ENCODE assay signal across 10 cellular contexts in the genomic region with DNA sequence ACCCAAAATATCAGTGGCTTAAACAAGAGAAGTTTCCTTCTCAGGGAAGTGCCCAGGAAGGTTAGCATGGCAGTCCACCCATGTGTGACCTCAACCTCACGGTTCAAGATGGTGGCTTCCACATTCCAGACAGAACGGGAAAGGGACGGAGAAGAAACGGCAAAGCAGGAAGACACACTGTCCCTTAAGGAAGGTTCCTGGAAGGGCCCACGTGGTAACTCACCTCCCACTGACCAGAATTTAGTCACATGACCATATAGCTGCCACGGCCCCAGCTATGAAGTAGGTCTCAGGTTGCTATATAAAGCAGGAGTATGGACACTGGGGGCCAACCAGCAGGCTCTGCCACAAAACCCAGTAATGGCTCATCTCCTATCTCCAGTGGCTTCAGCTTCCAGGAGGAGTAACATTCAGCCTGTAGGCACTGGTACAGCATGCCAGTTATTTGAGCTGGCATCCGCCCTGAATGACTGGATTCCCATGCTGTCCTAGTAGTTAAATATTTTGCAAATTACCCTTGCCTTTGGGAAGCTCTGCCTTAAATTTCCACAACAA.
DNase-seq lines count a peak whose midpoint lies in the region; ATAC-seq and TF ChIP-seq lines count a peak whose summit lies in the region.
"Had no signal": no experiment of that assay in that cellular context is flagged by ENCODE, and none has a peak within 500 bp of the region (broad histone marks: within the 10 kb centered on the region; RNA-seq: fewer than 3 reads in every experiment).

No MANE protein-coding gene starts in this region.

- no peaks in the 10 kb centered on the region for H3K9me3 Mint-ChIP-seq in activated naive CD4-positive, alpha-beta T cell treated with anti-CD3 and anti-CD28 coated beads, Interleukin-2, amount 10 ng/mL, durations not matched to agents 7 days and 5 days
- H3K9me3 Mint-ChIP-seq: neural crest cell had no signal

- peak overlapping the region; percentile 66 to 72 for H3K27ac ChIP-seq in ascending aorta
- peak overlapping the region; percentile 73 to 79 for H3K27ac ChIP-seq in left lung
- peak overlapping the region; percentile 70 to 80 (median 74) for H3K27ac ChIP-seq in upper lobe of left lung

- TF ChIP-seq EP300 in upper lobe of left lung (IDR thresholded peaks at IDR 0.05) = no peak

- TF ChIP-seq CTCF in ascending aorta (IDR thresholded peaks at IDR 0.05) = no peak
- no peak for TF ChIP-seq CTCF in left lung (IDR thresholded peaks at IDR 0.05)
- no peak for TF ChIP-seq CTCF in upper lobe of left lung (IDR thresholded peaks at IDR 0.05)

- H3K4me1 Mint-ChIP-seq in activated naive CD4-positive, alpha-beta T cell treated with anti-CD3 and anti-CD28 coated beads, Interleukin-2, amount 10 ng/mL, durations not matched to agents 7 days and 5 days = peaks cover 69% of the 10 kb centered on the region

- H3K9me3 ChIP-seq in ascending aorta (no peaks in the 10 kb centered on the region), left lung (no peaks in the 10 kb centered on the region), upper lobe of left lung (no peaks in the 10 kb centered on the region)

- H3K36me3 ChIP-seq in ascending aorta (no peaks in the 10 kb centered on the region), left lung (no peaks in the 10 kb centered on the region), upper lobe of left lung (peaks cover 0 to 4% (median 0%) of the 10 kb centered on the region in 4 donors)

- no peaks in the 10 kb centered on the region for H3K27me3 ChIP-seq in ascending aorta
- no peaks in the 10 kb centered on the region for H3K27me3 ChIP-seq in left lung
- H3K27me3 ChIP-seq in upper lobe of left lung = no peaks in the 10 kb centered on the region

- CTCF ChIA-PET in activated naive CD4-positive, alpha-beta T cell treated with anti-CD3 and anti-CD28 coated beads, Interleukin-2, amount 10 ng/mL, durations not matched to agents 7 days and 5 days (lab: Charles Lee) = interaction anchor here (0.8 to 1.4 kb wide), 6 partner anchors 8 to 116 kb away, joined by 3 to 7 read pairs (median 4); no protein-coding TSS in a partner anchor

- no peak for DNase-seq in activated naive CD4-positive, alpha-beta T cell treated with anti-CD3 and anti-CD28 coated beads, Interleukin-2, amount 10 ng/mL, durations not matched to agents 7 days and 5 days
- DNase-seq in activated naive CD4-positive, alpha-beta T cell treated with Interleukin-2 at 50 U/mL for 16 hours = no peak
- DNase-seq in ascending aorta (ENCODE audit: low spot score in 2 of 2) (no peak), left lung (no peak), upper lobe of left lung (no peak), AG08396 (ENCODE audit: low spot score) (no peak), NCI-H187 treated with DMSO at 0.1 percent for 48 hours (lab: John Stamatoyannopoulos, UW) (no peak)
- DNase-seq: NCI-H524 treated with DMSO at 0.1 percent for 48 hours had no signal

- H3K4me1 ChIP-seq in ascending aorta (peaks cover 13 to 56% of the 10 kb centered on the region in 2 donors), left lung (peaks cover 55 to 93% of the 10 kb centered on the region in 2 donors), upper lobe of left lung (peaks cover 86 to 96% (median 88%) of the 10 kb centered on the region in 4 donors)

- no peak overlapping the region for H3K4me3 Mint-ChIP-seq in activated naive CD4-positive, alpha-beta T cell treated with anti-CD3 and anti-CD28 coated beads, Interleukin-2, amount 10 ng/mL, durations not matched to agents 7 days and 5 days
- H3K4me3 Mint-ChIP-seq: neural crest cell had no signal

- ATAC-seq in left lung (no peak), upper lobe of left lung (ENCODE audit: low FRiP score in 2 of 2) (peak in 1 of 2 donors; percentile 4), GM18520 (IDR thresholded peaks at IDR 0.05; ENCODE audit: unreplicated experiment) (no peak)

- intact Hi-C loops in ascending aorta (cut with DNase I) (no loop called here), left lung (cut with DNase I) (loop anchor here in 1 of 2 donors (10.0 kb wide), 1 partner anchor 118 kb away; no protein-coding TSS in a partner anchor)

- peak in 1 of 4 donors; percentile 17 for TF ChIP-seq POLR2A in upper lobe of left lung (IDR thresholded peaks at IDR 0.05)

- 62 to 67% methylated on average over 7 of the region's 7 CpGs for WGBS in upper lobe of left lung, 2 donors

- H3K36me3 Mint-ChIP-seq in activated naive CD4-positive, alpha-beta T cell treated with anti-CD3 and anti-CD28 coated beads, Interleukin-2, amount 10 ng/mL, durations not matched to agents 7 days and 5 days = peaks cover 10% of the 10 kb centered on the region

- H3K27me3 Mint-ChIP-seq in activated naive CD4-positive, alpha-beta T cell treated with anti-CD3 and anti-CD28 coated beads, Interleukin-2, amount 10 ng/mL, durations not matched to agents 7 days and 5 days = no peaks in the 10 kb centered on the region

- peak overlapping the region; percentile 92 for H3K27ac Mint-ChIP-seq in activated naive CD4-positive, alpha-beta T cell treated with anti-CD3 and anti-CD28 coated beads, Interleukin-2, amount 10 ng/mL, durations not matched to agents 7 days and 5 days

- H3K4me3 ChIP-seq in ascending aorta (peak overlapping the region in 1 of 2 donors; percentile 2), left lung (no peak overlapping the region), upper lobe of left lung (no peak overlapping the region)
